In genomic region chr6:53894086-53894485, GRCh38 we compare ENCODE assay signal across 8 cellular contexts.
DNase-seq lines count a peak whose midpoint lies in the region; ATAC-seq and TF ChIP-seq lines count a peak whose summit lies in the region.

No MANE protein-coding gene starts in this region.

- H3K4me3 ChIP-seq in cardiac fibroblast (replicated peaks in 1 of 2; ENCODE audit: low read depth in 2 of 2, low read length in 2 of 2): no peak overlapping the region

- ATAC-seq in HG02798 (IDR thresholded peaks at IDR 0.05; ENCODE audit: poor library complexity, unreplicated experiment): peak; percentile 78

- in situ Hi-C loops in ACHN (cut with HindIII; ENCODE audit: low pct_ligation_motif_present, low pct_unique_long_range_greater_than_20kb, low sequenced_read_pairs): no loop called here

- TF ChIP-seq CTCF in cardiac fibroblast (IDR thresholded peaks at IDR 0.05; ENCODE audit: low read depth, low read length): no peak

- DNase-seq in activated T-cell treated with anti-CD3 and anti-CD28 coated beads for 1 hour (ENCODE audit: low read depth) (peak; percentile 0), NCI-H446 (lab: John Stamatoyannopoulos, UW) (peak; percentile 28 to 80), cardiac fibroblast (ENCODE audit: low read depth in 2 of 2) (peak; percentile 37 to 46), ACHN (no peak), mesenteric fat pad (ENCODE audit: low spot score) (no peak)
- no peak for DNase-seq in activated T-cell treated with anti-CD3 and anti-CD28 coated beads, Interleukin-2, amount 50 U/mL, for 1 hour
- DNase-seq in stimulated activated CD8-positive, alpha-beta memory T cell treated with anti-CD3 and anti-CD28 coated beads, Interleukin-4, amount 100 ng/mL, for 48 hours: peak; percentile 80

Comparison
In these comparisons a context has a peak if more than half of its experiments do, and no peak if none do; other contexts are left out.
1. DNase-seq: peak in activated T-cell treated with anti-CD3 and anti-CD28 coated beads for 1 hour (single experiment), NCI-H446 (2 of 2), cardiac fibroblast (2 of 2) and stimulated activated CD8-positive, alpha-beta memory T cell treated with anti-CD3 and anti-CD28 coated beads, Interleukin-4, amount 100 ng/mL, for 48 hours (single experiment); none in activated T-cell treated with anti-CD3 and anti-CD28 coated beads, Interleukin-2, amount 50 U/mL, for 1 hour (single experiment), ACHN (single experiment) and mesenteric fat pad (single experiment).